In the genomic region with DNA sequence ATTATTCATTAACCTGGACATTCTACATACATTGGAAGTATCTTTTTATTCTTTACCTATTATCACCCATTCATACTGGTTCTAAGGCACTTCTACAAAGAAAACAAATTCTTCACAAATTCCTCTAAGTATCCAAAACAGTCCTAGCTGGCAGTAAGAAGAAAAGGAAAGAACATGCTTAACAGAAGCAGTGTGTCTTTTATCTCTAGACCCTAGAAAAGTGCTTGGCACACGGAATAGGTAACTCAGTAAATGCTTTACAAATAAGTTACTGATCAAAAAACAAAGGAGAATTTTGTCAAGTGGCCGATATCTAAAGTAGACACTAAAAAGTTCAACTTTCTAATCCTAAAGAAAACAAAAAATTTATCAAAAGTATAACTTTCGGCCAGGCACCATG, we compare ENCODE assay signal across 20 cellular contexts. TPM values are rescaled to one million over a fixed set of nuclear protein-coding genes. Genes with fewer than 3 reads are reported as not detected.
DNase-seq lines count a peak whose midpoint lies in the region; ATAC-seq, FAIRE-seq and TF ChIP-seq lines count a peak whose summit lies in the region.
"Had no signal": no experiment of that assay in that cellular context is flagged by ENCODE, and none has a peak within 500 bp of the region (broad histone marks: within the 10 kb centered on the region; RNA-seq: fewer than 3 reads in every experiment).

No MANE protein-coding gene starts in this region.

- peaks cover 16% of the 10 kb centered on the region for H4K20me1 ChIP-seq in astrocyte (ENCODE audit: insufficient read depth, low read length)

- H3K27ac ChIP-seq in A549 (0 out of 6 replicates have a peak overlapping the region, but pooled peaks of 1 of the 2 experiments have one; percentile 18), astrocyte (ENCODE audit: low read depth, low read length) (no peak overlapping the region), spleen (no peak overlapping the region)
- H3K27ac ChIP-seq: 22Rv1 had no signal

- no peaks in the 10 kb centered on the region for H3K27me3 Mint-ChIP-seq in astrocyte (ENCODE audit: low read depth, unreplicated experiment)
- no peaks in the 10 kb centered on the region for H3K27me3 Mint-ChIP-seq in progenitor cell of endocrine pancreas
- H3K27me3 Mint-ChIP-seq: B cell; CD4-positive, alpha-beta T cell had no signal

- H3K4me1 Mint-ChIP-seq in astrocyte (ENCODE audit: low read depth, unreplicated experiment) (peaks cover 8% of the 10 kb centered on the region), progenitor cell of endocrine pancreas (ENCODE audit: low read depth) (peaks cover 20% of the 10 kb centered on the region)
- H3K4me1 Mint-ChIP-seq: B cell had no signal

- intact Hi-C loops in spleen (cut with DNase I; ENCODE audit: low total_unique reads): no loop called here

- TF ChIP-seq CTCF in A549 (IDR thresholded peaks at IDR 0.05) (no peak), astrocyte (IDR thresholded peaks at IDR 0.05; ENCODE audit: insufficient read depth, low read depth, low read length) (no peak), progenitor cell of endocrine pancreas (IDR thresholded peaks at IDR 0.05; ENCODE audit: unreplicated experiment) (no peak), spleen (IDR thresholded peaks at IDR 0.05 in 8 of 11, conservative IDR thresholded peaks at IDR 0.05 in 3 of 11) (no peak)

- 60% methylated on average over 3 of the region's 3 CpGs for WGBS in A549 (ENCODE audit: missing lambda C conversion rate)
- 93 to 99% (median 96%) methylated on average over 3 of the region's 3 CpGs for WGBS in spleen, 5 donors

- H3K36me3 ChIP-seq in astrocyte (ENCODE audit: insufficient read depth, low read length) (peaks cover 4% of the 10 kb centered on the region), spleen (peaks cover 0 to 13% (median 0%) of the 10 kb centered on the region in 6 donors)

- DNase-seq in A549 (ENCODE audit: low read depth in 1 of 2, low spot score in 1 of 2) (no peak), astrocyte (ENCODE audit: low read depth) (no peak), left kidney (ENCODE audit: low read depth, low spot score) (peak; percentile 39), progenitor cell of endocrine pancreas (ENCODE audit: low spot score, unreplicated experiment) (no peak), T-helper 2 cell (no peak), spleen (no peak), NCI-H1694 (lab: John Stamatoyannopoulos, UW) (no peak)
- no peak for DNase-seq in stimulated activated CD4-positive, alpha-beta T cell treated with anti-CD3 and anti-CD28 coated beads, Interleukin-15, amount 100 ng/mL, for 24 hours
- DNase-seq: C1 segment of cervical spinal cord; CD4-positive, alpha-beta T cell; DMS153; DMS79 treated with DMSO at 0.1 percent for 48 hours; EL; GDM1; GOT3; H9 had no signal

- H3K4me1 ChIP-seq in A549: peaks cover 28% of the 10 kb centered on the region
- H3K4me1 ChIP-seq in astrocyte (ENCODE audit: insufficient read depth, low read length): no peaks in the 10 kb centered on the region
- no peaks in the 10 kb centered on the region for H3K4me1 ChIP-seq in spleen

- CTCF ChIA-PET in A549 (lab: Yijun Ruan, JAX): interaction anchor here (0.5 kb wide), 1 partner anchor 372 kb away, joined by 3 read pairs; no protein-coding TSS in a partner anchor

- FAIRE-seq in A549 (lab: Jason Lieb, UNC): no peak
- peak; percentile 52 for FAIRE-seq in astrocyte (lab: Jason Lieb, UNC)
- FAIRE-seq: D721Med, GM12892 had no signal

- H3K4me3 Mint-ChIP-seq in astrocyte (ENCODE audit: unreplicated experiment) (no peak overlapping the region), progenitor cell of endocrine pancreas (ENCODE audit: low read depth) (no peak overlapping the region)
- H3K4me3 Mint-ChIP-seq: B cell; CD4-positive, alpha-beta T cell; H9 had no signal

- H3K27ac Mint-ChIP-seq in astrocyte (ENCODE audit: unreplicated experiment): no peak overlapping the region
- H3K27ac Mint-ChIP-seq in progenitor cell of endocrine pancreas: peak overlapping the region; percentile 73
- H3K27ac Mint-ChIP-seq: B cell; CD4-positive, alpha-beta T cell had no signal

- peaks cover 59% of the 10 kb centered on the region for H3K79me2 ChIP-seq in astrocyte (ENCODE audit: insufficient read depth, low read length)

- H2AFZ ChIP-seq in astrocyte (ENCODE audit: low read depth, low read length): no peak overlapping the region

- no peak for TF ChIP-seq EP300 in A549 (IDR thresholded peaks at IDR 0.05)

- H3K4me3 ChIP-seq in A549 (no peak overlapping the region), astrocyte (ENCODE audit: insufficient read depth, low read depth, low read length) (no peak overlapping the region), spleen (no peak overlapping the region)

- POLR2A ChIA-PET in A549 (lab: Yijun Ruan, JAX): no interaction called here

- H3K9ac ChIP-seq in astrocyte (ENCODE audit: low read length): no peak overlapping the region

- no peak for TF ChIP-seq POLR2A in A549 (IDR thresholded peaks at IDR 0.05; ENCODE audit: low read length)
- no peak for TF ChIP-seq POLR2A in spleen (IDR thresholded peaks at IDR 0.05)

- peak overlapping the region; percentile 62 for H3K4me2 ChIP-seq in A549
- no peak overlapping the region for H3K4me2 ChIP-seq in astrocyte (ENCODE audit: low read length)

- H3K36me3 Mint-ChIP-seq in astrocyte (ENCODE audit: low read depth, unreplicated experiment) (peaks cover 4% of the 10 kb centered on the region), progenitor cell of endocrine pancreas (ENCODE audit: insufficient read depth) (peaks cover 8% of the 10 kb centered on the region)

- H3K27me3 ChIP-seq in astrocyte (ENCODE audit: insufficient read depth, low read length) (no peaks in the 10 kb centered on the region), spleen (replicated peaks in 1 of 7) (no peaks in the 10 kb centered on the region)

- no peak for ATAC-seq in A549

- TF ChIP-seq RAD21 in A549 (conservative IDR thresholded peaks at IDR 0.05 in 1 of 2, IDR thresholded peaks at IDR 0.05 in 1 of 2): no peak

- H3K9me3 Mint-ChIP-seq in astrocyte (ENCODE audit: unreplicated experiment) (no peaks in the 10 kb centered on the region), progenitor cell of endocrine pancreas (ENCODE audit: low read depth) (no peaks in the 10 kb centered on the region)
- H3K9me3 Mint-ChIP-seq: CD4-positive, alpha-beta T cell; H9 had no signal

- H3K9me3 ChIP-seq in A549: no peaks in the 10 kb centered on the region
- H3K9me3 ChIP-seq in astrocyte (ENCODE audit: insufficient read depth, low read depth, low read length): no peaks in the 10 kb centered on the region
- H3K9me3 ChIP-seq in spleen: no peaks in the 10 kb centered on the region

TF ChIP-seq in A549, 52 proteins besides CTCF, POLR2A, EP300 and RAD21:
- TF ChIP-seq RARB (CRISPR knock-in tag; IDR thresholded peaks at IDR 0.05): no peak
- TF ChIP-seq, protein P1, sequence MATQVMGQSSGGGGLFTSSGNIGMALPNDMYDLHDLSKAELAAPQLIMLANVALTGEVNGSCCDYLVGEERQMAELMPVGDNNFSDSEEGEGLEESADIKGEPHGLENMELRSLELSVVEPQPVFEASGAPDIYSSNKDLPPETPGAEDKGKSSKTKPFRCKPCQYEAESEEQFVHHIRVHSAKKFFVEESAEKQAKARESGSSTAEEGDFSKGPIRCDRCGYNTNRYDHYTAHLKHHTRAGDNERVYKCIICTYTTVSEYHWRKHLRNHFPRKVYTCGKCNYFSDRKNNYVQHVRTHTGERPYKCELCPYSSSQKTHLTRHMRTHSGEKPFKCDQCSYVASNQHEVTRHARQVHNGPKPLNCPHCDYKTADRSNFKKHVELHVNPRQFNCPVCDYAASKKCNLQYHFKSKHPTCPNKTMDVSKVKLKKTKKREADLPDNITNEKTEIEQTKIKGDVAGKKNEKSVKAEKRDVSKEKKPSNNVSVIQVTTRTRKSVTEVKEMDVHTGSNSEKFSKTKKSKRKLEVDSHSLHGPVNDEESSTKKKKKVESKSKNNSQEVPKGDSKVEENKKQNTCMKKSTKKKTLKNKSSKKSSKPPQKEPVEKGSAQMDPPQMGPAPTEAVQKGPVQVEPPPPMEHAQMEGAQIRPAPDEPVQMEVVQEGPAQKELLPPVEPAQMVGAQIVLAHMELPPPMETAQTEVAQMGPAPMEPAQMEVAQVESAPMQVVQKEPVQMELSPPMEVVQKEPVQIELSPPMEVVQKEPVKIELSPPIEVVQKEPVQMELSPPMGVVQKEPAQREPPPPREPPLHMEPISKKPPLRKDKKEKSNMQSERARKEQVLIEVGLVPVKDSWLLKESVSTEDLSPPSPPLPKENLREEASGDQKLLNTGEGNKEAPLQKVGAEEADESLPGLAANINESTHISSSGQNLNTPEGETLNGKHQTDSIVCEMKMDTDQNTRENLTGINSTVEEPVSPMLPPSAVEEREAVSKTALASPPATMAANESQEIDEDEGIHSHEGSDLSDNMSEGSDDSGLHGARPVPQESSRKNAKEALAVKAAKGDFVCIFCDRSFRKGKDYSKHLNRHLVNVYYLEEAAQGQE (IDR thresholded peaks at IDR 0.05): no peak
- TF ChIP-seq SREBF2 (IDR thresholded peaks at IDR 0.05): no peak
- no peak for TF ChIP-seq FOXS1 (CRISPR knock-in tag; IDR thresholded peaks at IDR 0.05)
- no peak for TF ChIP-seq HOXB5 (CRISPR knock-in tag; IDR thresholded peaks at IDR 0.05)
- no peak for TF ChIP-seq PHF8 (IDR thresholded peaks at IDR 0.05; ENCODE audit: borderline replicate concordance, low read depth)
- TF ChIP-seq, protein P2, sequence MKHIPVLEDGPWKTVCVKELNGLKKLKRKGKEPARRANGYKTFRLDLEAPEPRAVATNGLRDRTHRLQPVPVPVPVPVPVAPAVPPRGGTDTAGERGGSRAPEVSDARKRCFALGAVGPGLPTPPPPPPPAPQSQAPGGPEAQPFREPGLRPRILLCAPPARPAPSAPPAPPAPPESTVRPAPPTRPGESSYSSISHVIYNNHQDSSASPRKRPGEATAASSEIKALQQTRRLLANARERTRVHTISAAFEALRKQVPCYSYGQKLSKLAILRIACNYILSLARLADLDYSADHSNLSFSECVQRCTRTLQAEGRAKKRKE (CRISPR knock-in tag; IDR thresholded peaks at IDR 0.05; ENCODE audit: low read depth): no peak
- TF ChIP-seq EHF (CRISPR knock-in tag; IDR thresholded peaks at IDR 0.05): no peak
- no peak for TF ChIP-seq ESRRA (IDR thresholded peaks at IDR 0.05; ENCODE audit: borderline replicate concordance, low read length)
- no peak for TF ChIP-seq NPAS2 (CRISPR knock-in tag; IDR thresholded peaks at IDR 0.05; ENCODE audit: borderline replicate concordance)
- TF ChIP-seq HDAC2 (IDR thresholded peaks at IDR 0.05): no peak
- no peak for TF ChIP-seq SMC3 (IDR thresholded peaks at IDR 0.05)

RNA-seq across cellular contexts. Expression of a gene that starts 32.7 kb away (rescaled TPM):
- 176 and 196 TPM in 2 replicates for polyA plus RNA-seq in A549 (2011; rRNA removed)
- polyA plus RNA-seq in A549 (2012; cell fraction: cytosol; rRNA removed): 62.7 and 70.0 TPM in 2 replicates
- 48.0 and 67.9 TPM in 2 replicates for polyA plus RNA-seq in A549 (2012; cell fraction: nucleus; rRNA removed)
- 52.3 to 73.7 TPM (median 66.8 TPM) in 3 replicates for polyA plus RNA-seq in A549 (2017; fragmentation: RNase III; extraction: RNeasy Plus Mini Kit Qiagen cat#74134 plus additional on column Dnase treatment)
- polyA minus RNA-seq in A549 (2011; rRNA and poly(A)+ RNA removed): 100 and 122 TPM in 2 replicates
- 96.2 and 105 TPM in 2 replicates for total RNA-seq in astrocyte
- total RNA-seq in progenitor cell of endocrine pancreas: 146 and 153 TPM in 2 replicates
- 10 to 100 TPM; 35.9 to 66.3 (median 52.6) TPM for total RNA-seq in spleen
- 10 to 100 TPM; 14.3 to 31.8 (median 30.0) TPM for polyA plus RNA-seq in spleen
